1 cellular context compared by ENCODE assay signal in the genomic region with DNA sequence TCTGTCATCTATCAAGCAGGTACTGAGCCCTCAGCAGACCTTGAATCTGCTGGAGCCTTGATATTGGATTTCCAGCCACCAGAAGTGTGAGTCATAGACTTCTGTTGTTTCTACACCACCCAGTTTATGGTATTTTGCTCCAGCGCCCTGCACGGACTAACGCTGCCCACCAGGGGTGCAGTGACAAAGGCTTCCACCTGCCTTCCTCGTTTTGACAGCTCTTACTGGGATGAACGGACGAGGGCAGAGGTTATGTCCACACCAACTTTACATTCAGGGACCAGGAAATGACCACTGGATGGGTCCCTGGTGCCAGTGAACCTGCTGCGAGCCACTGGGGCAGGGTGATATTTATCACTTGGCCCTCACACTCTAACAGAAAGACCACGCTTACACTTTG.
A peak's percentile ranks its signal among the peaks of the same experiment; 100 is the strongest.
TF ChIP-seq lines count a peak whose summit lies in the region.

No MANE protein-coding gene starts in this region.

TF ChIP-seq in HEK293, 187 proteins besides CTCF, POLR2A, EP300 and RAD21 (continued from another document):
- TF ChIP-seq, protein P1, sequence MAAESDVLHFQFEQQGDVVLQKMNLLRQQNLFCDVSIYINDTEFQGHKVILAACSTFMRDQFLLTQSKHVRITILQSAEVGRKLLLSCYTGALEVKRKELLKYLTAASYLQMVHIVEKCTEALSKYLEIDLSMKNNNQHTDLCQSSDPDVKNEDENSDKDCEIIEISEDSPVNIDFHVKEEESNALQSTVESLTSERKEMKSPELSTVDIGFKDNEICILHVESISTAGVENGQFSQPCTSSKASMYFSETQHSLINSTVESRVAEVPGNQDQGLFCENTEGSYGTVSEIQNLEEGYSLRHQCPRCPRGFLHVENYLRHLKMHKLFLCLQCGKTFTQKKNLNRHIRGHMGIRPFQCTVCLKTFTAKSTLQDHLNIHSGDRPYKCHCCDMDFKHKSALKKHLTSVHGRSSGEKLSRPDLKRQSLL (tag by site-specific recombination; IDR thresholded peaks at IDR 0.05) = peak; percentile 79
